ENCODE assay signal across 8 cellular contexts in the genomic region with DNA sequence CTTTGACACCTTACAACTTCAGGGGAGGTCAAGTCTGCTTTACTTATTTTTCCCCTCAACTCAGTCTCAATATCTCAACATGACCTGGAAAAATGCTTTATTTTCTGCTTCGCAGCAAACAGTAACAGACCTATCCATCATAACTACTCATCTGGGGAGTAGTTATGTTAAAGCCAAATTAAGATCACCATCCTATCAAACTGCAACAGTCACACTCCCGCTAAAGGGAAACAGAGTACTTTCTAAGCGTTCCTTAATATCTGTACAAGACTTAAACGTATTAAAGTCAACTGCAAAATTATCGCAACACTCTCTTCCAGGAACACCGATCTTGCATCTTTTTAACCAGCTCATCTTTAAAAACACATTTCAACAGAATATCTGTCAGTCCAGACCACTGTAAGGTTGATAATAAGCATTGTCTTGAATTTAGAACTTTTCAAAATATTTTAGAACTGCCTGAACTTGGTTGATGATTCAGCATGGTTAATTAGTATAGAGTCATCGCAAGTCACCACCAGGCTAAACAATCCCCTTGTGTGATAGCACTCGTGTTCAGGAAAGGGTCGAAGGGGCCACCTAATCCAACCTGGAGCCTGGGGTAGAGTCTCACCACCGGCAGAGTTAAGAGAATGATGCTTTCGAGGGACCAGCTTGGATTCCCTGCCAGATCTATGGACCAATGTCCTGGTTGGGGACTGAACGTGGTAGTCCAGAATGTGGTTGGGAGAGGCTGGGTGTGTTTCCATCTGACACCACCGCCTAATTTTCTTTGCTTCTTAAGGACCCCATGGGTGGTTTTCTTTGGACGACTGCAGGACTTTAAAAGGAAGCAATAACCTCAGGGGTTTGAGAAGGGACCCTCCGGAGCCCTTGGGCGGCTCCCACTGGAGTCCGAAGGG. TPM values are rescaled to one million over a fixed set of nuclear protein-coding genes. Genes with fewer than 3 reads are reported as not detected.
DNase-seq lines count a peak whose midpoint lies in the region; ATAC-seq, FAIRE-seq and TF ChIP-seq lines count a peak whose summit lies in the region.

No MANE protein-coding gene starts in this region.

- H3K4me1 ChIP-seq in A549 (peaks cover 33% of the 10 kb centered on the region), mucosa of descending colon (ENCODE audit: low read depth) (peaks cover 15% of the 10 kb centered on the region), transverse colon (peaks cover 9 to 48% (median 28%) of the 10 kb centered on the region in 4 donors)

- H3K4me3 Mint-ChIP-seq in T-cell, result peak overlapping the region; percentile 84 to 96 (median 89)

- TF ChIP-seq CTCF in A549 (IDR thresholded peaks at IDR 0.05) (no peak), mucosa of descending colon (IDR thresholded peaks at IDR 0.05) (no peak), transverse colon (IDR thresholded peaks at IDR 0.05) (no peak)

- CTCF ChIA-PET in A549 (lab: Yijun Ruan, JAX), result interaction anchor here (0.7 to 1.3 kb wide), 3 partner anchors 44 to 740 kb away, joined by 3 to 4 read pairs (median 3); no protein-coding TSS in a partner anchor
- CTCF ChIA-PET in T-cell (lab: Charles Lee), result interaction anchor here in 1 of 2 donors (0.6 kb wide), 1 partner anchor 34 kb away, joined by 3 read pairs; no protein-coding TSS in a partner anchor

- TF ChIP-seq EP300 in A549 (IDR thresholded peaks at IDR 0.05) (no peak), transverse colon (IDR thresholded peaks at IDR 0.05; ENCODE audit: low read depth) (no peak)

- peaks cover 45 to 47% (median 46%) of the 10 kb centered on the region in 3 donors for H3K4me1 Mint-ChIP-seq in T-cell

- H3K36me3 ChIP-seq in mucosa of descending colon (ENCODE audit: low read depth) (peaks cover 5% of the 10 kb centered on the region), transverse colon (no peaks in the 10 kb centered on the region)

- no peak for DNase-seq in A549 (ENCODE audit: low read depth in 1 of 2, low spot score in 1 of 2)
- no peak for DNase-seq in GM12891 (ENCODE audit: insufficient read length, low spot score)
- DNase-seq in T-cell, result peak in 5 of 34 experiments; percentile 2 to 20 (median 6)
- DNase-seq in mucosa of descending colon, result peak in 1 of 3 donors; percentile 33
- peak; percentile 26 for DNase-seq in transverse colon

- H3K4me2 ChIP-seq in A549, result peak overlapping the region; percentile 95

- in situ Hi-C loops in transverse colon (cut with MboI; ENCODE audit: low pct_ligation_motif_present in 1 of 4, low pct_unique_long_range_greater_than_20kb in 1 of 4, low sequenced_read_pairs in 3 of 4), result no loop called here

- peak overlapping the region; percentile 83 to 96 for H3K27ac ChIP-seq in A549
- H3K27ac ChIP-seq in cingulate gyrus (ENCODE audit: low read depth, low read length), result peak overlapping the region; percentile 78
- H3K27ac ChIP-seq in transverse colon, result peak overlapping the region; percentile 87 to 93 (median 92)

- TF ChIP-seq POLR2A in A549 (IDR thresholded peaks at IDR 0.05; ENCODE audit: low read length) (no peak), GM12891 (IDR thresholded peaks at IDR 0.05; ENCODE audit: low read depth, low read length) (no peak), transverse colon (IDR thresholded peaks at IDR 0.05) (peak; percentile 13)

- no peaks in the 10 kb centered on the region for H3K9me3 ChIP-seq in A549
- no peaks in the 10 kb centered on the region for H3K9me3 ChIP-seq in mucosa of descending colon
- no peaks in the 10 kb centered on the region for H3K9me3 ChIP-seq in transverse colon

- POLR2A ChIA-PET in A549 (lab: Yijun Ruan, JAX) (no interaction called here), T-cell (lab: Charles Lee) (interaction anchor here in 1 of 2 donors (0.7 kb wide), 1 partner anchor 96 kb away, joined by 3 read pairs; no protein-coding TSS in a partner anchor)

- ATAC-seq in A549, result 0 out of 6 replicates have a peak, but pooled peaks of 1 of the 2 experiments have one; percentile 15
- ATAC-seq in T-cell (replicated peaks in 1 of 4), result no peak
- no peak for ATAC-seq in mucosa of descending colon
- no peak for ATAC-seq in GM18868 (IDR thresholded peaks at IDR 0.05; ENCODE audit: unreplicated experiment)
- ATAC-seq in HG03039 (IDR thresholded peaks at IDR 0.05; ENCODE audit: unreplicated experiment), result no peak

- FAIRE-seq in A549 (lab: Jason Lieb, UNC) (no peak), GM12891 (lab: Jason Lieb, UNC) (peak; percentile 50)

- 18% methylated on average over 17 of the region's 17 CpGs for WGBS in A549 (ENCODE audit: missing lambda C conversion rate)
- WGBS in transverse colon (ENCODE audit: low coverage in 1 of 2), 2 donors, result 6 to 10% methylated on average over 10 to 17 of the region's 17 CpGs

- no peaks in the 10 kb centered on the region for H3K27me3 Mint-ChIP-seq in T-cell

- H3K27ac Mint-ChIP-seq in T-cell, result peak overlapping the region; percentile 74 to 84

- no peaks in the 10 kb centered on the region for H3K36me3 Mint-ChIP-seq in T-cell

- TF ChIP-seq RAD21 in A549 (conservative IDR thresholded peaks at IDR 0.05 in 1 of 2, IDR thresholded peaks at IDR 0.05 in 1 of 2), result no peak

- H3K4me3 ChIP-seq in A549, result peak overlapping the region; percentile 93
- peak overlapping the region; percentile 91 for H3K4me3 ChIP-seq in mucosa of descending colon
- peak overlapping the region; percentile 38 to 95 (median 88) for H3K4me3 ChIP-seq in transverse colon

- intact Hi-C loops in mucosa of descending colon (cut with DNase I, micrococcal nuclease) (no loop called here), transverse colon (cut with DNase I; ENCODE audit: low total_unique reads) (no loop called here)

- H3K9me3 Mint-ChIP-seq in T-cell, result no peaks in the 10 kb centered on the region

- H3K27me3 ChIP-seq in transverse colon, result no peaks in the 10 kb centered on the region

TF ChIP-seq in A549, 52 proteins besides CTCF, POLR2A, EP300 and RAD21:
- TF ChIP-seq HOXB13 (CRISPR knock-in tag; IDR thresholded peaks at IDR 0.05; ENCODE audit: low read depth) (no peak), CEBPB (IDR thresholded peaks at IDR 0.05) (no peak), MAFK (IDR thresholded peaks at IDR 0.05; ENCODE audit: partially characterized antibody) (peak; percentile 43)

TF ChIP-seq in GM12891, 5 proteins besides CTCF, POLR2A, EP300 and RAD21:
- TF ChIP-seq TAF1 (IDR thresholded peaks at IDR 0.05; ENCODE audit: low read depth, low read length) (no peak), POU2F2 (IDR thresholded peaks at IDR 0.05; ENCODE audit: low read depth, low read length) (no peak), POLR2AphosphoS5 (IDR thresholded peaks at IDR 0.05; ENCODE audit: low read depth, low read length) (no peak), SPI1 (IDR thresholded peaks at IDR 0.05; ENCODE audit: low read depth, low read length) (no peak), PAX5 (IDR thresholded peaks at IDR 0.05; ENCODE audit: insufficient read depth, low read length, severe bottlenecking) (no peak)

RNA-seq across cellular contexts. Expression of a gene that starts 1.0 kb away (rescaled TPM):
- polyA plus RNA-seq in A549 (2011; rRNA removed) (29.9 and 30.9 TPM in 2 replicates), A549 (2017; fragmentation: RNase III; extraction: RNeasy Plus Mini Kit Qiagen cat#74134 plus additional on column Dnase treatment) (16.3 to 17.6 TPM (median 17.2 TPM) in 3 replicates)
- 8.3 and 9.1 TPM in 2 replicates for polyA plus RNA-seq in A549 (2012; cell fraction: cytosol; rRNA removed)
- 4.3 and 13.7 TPM in 2 replicates for polyA plus RNA-seq in A549 (2012; cell fraction: nucleus; rRNA removed)
- 25.7 and 28.9 TPM in 2 replicates for polyA minus RNA-seq in A549 (2011; rRNA and poly(A)+ RNA removed)
- polyA plus RNA-seq in GM12891 (2012; ENCODE audit: low read depth, missing spikeins), result 9.7 TPM
- total RNA-seq in T-cell (10 to 100 TPM; 20.8 to 33.7 (median 26.2) TPM), mucosa of descending colon (10 to 100 TPM; 43.2 to 67.1 (median 58.6) TPM), transverse colon (10 to 100 TPM; 14.5 to 51.3 (median 35.8) TPM)
